Comparison of ENCODE assay signal across 8 cellular contexts in the genomic region with DNA sequence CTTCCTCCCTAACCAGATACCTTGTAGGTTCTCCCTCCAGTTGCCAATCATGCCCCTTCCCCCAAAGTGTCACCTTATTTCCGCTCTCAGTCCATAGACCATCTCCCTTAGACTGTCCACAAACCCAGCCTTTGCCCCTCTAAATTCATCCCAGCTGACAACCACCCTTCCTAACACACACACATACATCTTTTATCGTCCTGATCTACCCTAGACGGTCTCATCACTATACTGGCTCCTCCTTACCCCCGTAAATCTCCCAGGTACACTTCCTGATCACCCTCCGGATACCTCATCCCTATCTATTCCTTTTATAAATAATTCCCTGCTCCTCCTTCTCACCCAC. TPM values are rescaled to one million over a fixed set of nuclear protein-coding genes. Genes with fewer than 3 reads are reported as not detected.
A peak's percentile ranks its signal among the peaks of the same experiment; 100 is the strongest.
DNase-seq lines count a peak whose midpoint lies in the region; ATAC-seq and TF ChIP-seq lines count a peak whose summit lies in the region.

No MANE protein-coding gene starts in this region.

- no peak for TF ChIP-seq POLR2A in stomach (IDR thresholded peaks at IDR 0.05)

- H3K27me3 ChIP-seq in iPS-15b (ENCODE audit: control insufficient read depth, insufficient read depth, low read length): no peaks in the 10 kb centered on the region
- no peaks in the 10 kb centered on the region for H3K27me3 ChIP-seq in stomach

- H3K9me3 Mint-ChIP-seq in activated B cell treated with CpG ODN at 0.5 μM for 24 hours: no peaks in the 10 kb centered on the region

- ATAC-seq in GM21529 (IDR thresholded peaks at IDR 0.05; ENCODE audit: unreplicated experiment) (peak; percentile 5), activated B cell treated with CpG ODN at 0.5 μM for 24 hours (ENCODE audit: low read depth) (no peak)

- TF ChIP-seq CTCF in C4-2B (conservative IDR thresholded peaks at IDR 0.05) (no peak), activated B cell treated with CpG ODN at 0.5 μM for 24 hours (IDR thresholded peaks at IDR 0.05) (no peak), stomach (IDR thresholded peaks at IDR 0.05) (no peak)

- no peak for DNase-seq in activated B cell treated with CpG ODN at 0.5 μM for 24 hours
- DNase-seq in stomach: no peak
- DNase-seq in HPDE6-E6E7 (ENCODE audit: extremely low spot score): no peak
- DNase-seq in stimulated activated CD4-positive, alpha-beta T cell treated with anti-CD3 and anti-CD28 coated beads, Interleukin-1b, Interleukin-23, amount 100 ng/mL, for 48 hours: no peak
- no peak for DNase-seq in NCI-H1417 treated with DMSO at 0.1 percent for 48 hours (lab: John Stamatoyannopoulos, UW)

- H3K4me1 Mint-ChIP-seq in activated B cell treated with CpG ODN at 0.5 μM for 24 hours: peaks cover 44% of the 10 kb centered on the region

- no peaks in the 10 kb centered on the region for H3K36me3 ChIP-seq in iPS-15b (ENCODE audit: control insufficient read depth, insufficient read depth, low read length)
- H3K36me3 ChIP-seq in stomach: peaks cover 0 to 5% (median 0%) of the 10 kb centered on the region in 4 donors

- POLR2A ChIA-PET in activated B cell treated with CpG ODN at 0.5 μM for 24 hours (lab: Charles Lee): no interaction called here

- no peak for TF ChIP-seq EP300 in stomach (IDR thresholded peaks at IDR 0.05)

- H3K4me3 ChIP-seq in iPS-15b (ENCODE audit: low read depth, low read length) (peak overlapping the region; percentile 83), stomach (peak overlapping the region; percentile 81 to 98 (median 90))

- 16 to 25% (median 18%) methylated on average over 5 of the region's 5 CpGs for WGBS in stomach, 5 donors

- intact Hi-C loops in activated B cell treated with CpG ODN at 0.5 μM for 24 hours (cut with micrococcal nuclease): loop anchor here (1.0 kb wide), 1 partner anchor 161 kb away; the partner anchor contains the start of gene PSMD6
- intact Hi-C loops in stomach (cut with DNase I; ENCODE audit: low total_unique reads): no loop called here

- H3K27ac ChIP-seq in C4-2B (peak overlapping the region; percentile 95), stomach (peak overlapping the region; percentile 82 to 99 (median 88))

- H3K9me3 ChIP-seq in iPS-15b (ENCODE audit: control insufficient read depth, insufficient read depth, low read length) (no peaks in the 10 kb centered on the region), stomach (no peaks in the 10 kb centered on the region)

- peak overlapping the region; percentile 91 for H3K9ac ChIP-seq in iPS-15b (ENCODE audit: low read depth, low read length)

- H3K27me3 Mint-ChIP-seq in activated B cell treated with CpG ODN at 0.5 μM for 24 hours: no peaks in the 10 kb centered on the region

- peak overlapping the region; percentile 94 for H3K4me3 Mint-ChIP-seq in activated B cell treated with CpG ODN at 0.5 μM for 24 hours

- H3K4me1 ChIP-seq in iPS-15b (ENCODE audit: control insufficient read depth, insufficient read depth, low read length) (peaks cover 8% of the 10 kb centered on the region), stomach (peaks cover 7 to 54% (median 33%) of the 10 kb centered on the region in 4 donors)

- peaks cover 20% of the 10 kb centered on the region for H3K36me3 Mint-ChIP-seq in activated B cell treated with CpG ODN at 0.5 μM for 24 hours (ENCODE audit: low read depth)

- peak overlapping the region; percentile 92 for H3K27ac Mint-ChIP-seq in activated B cell treated with CpG ODN at 0.5 μM for 24 hours

- CTCF ChIA-PET in activated B cell treated with CpG ODN at 0.5 μM for 24 hours (lab: Charles Lee): no interaction called here

RNA-seq across cellular contexts. Expression of gene THOC7, which starts 0.8 kb away (rescaled TPM):
- total RNA-seq in activated B cell treated with CpG ODN at 0.5 μM for 24 hours (50.2 and 53.8 TPM in 2 replicates), stomach (100 to 1,000 TPM in 1 of 5 donors, 10 to 100 TPM in 4; 27.8 to 189 (median 49.6) TPM)
- 100 to 1,000 TPM in 2 of 3 donors, 10 to 100 TPM in 1; 88.9 to 115 (median 113) TPM for polyA plus RNA-seq in stomach

RNA-seq across cellular contexts. Expression of gene ATXN7, which starts 0.9 kb away (rescaled TPM):
- total RNA-seq in activated B cell treated with CpG ODN at 0.5 μM for 24 hours (45.2 and 46.7 TPM in 2 replicates), stomach (100 to 1,000 TPM in 1 of 5 donors, 10 to 100 TPM in 4; 27.2 to 333 (median 50.9) TPM)
- polyA plus RNA-seq in stomach: 1 to 10 TPM; 2.1 to 4.6 (median 2.3) TPM

RNA-seq across cellular contexts. Expression of gene C3orf49, which starts 43.7 kb away (rescaled TPM):
- total RNA-seq in activated B cell treated with CpG ODN at 0.5 μM for 24 hours (not detected in 2 replicates), stomach (not detected)
- polyA plus RNA-seq in stomach: not detected

RNA-seq across cellular contexts. Expression of gene SCAANT1, which starts 49.4 kb away (rescaled TPM):
- total RNA-seq in activated B cell treated with CpG ODN at 0.5 μM for 24 hours (not detected in 2 replicates), stomach (not detected)
- polyA plus RNA-seq in stomach: not detected
